In genomic region chr6:163793584-163793983, GRCh38 we compare ENCODE assay signal across 11 cellular contexts.
DNase-seq lines count a peak whose midpoint lies in the region; ATAC-seq and TF ChIP-seq lines count a peak whose summit lies in the region.
"Had no signal": no experiment of that assay in that cellular context is flagged by ENCODE, and none has a peak within 500 bp of the region (broad histone marks: within the 10 kb centered on the region; RNA-seq: fewer than 3 reads in every experiment).

No MANE protein-coding gene starts in this region.

- DNase-seq in HFFc6 (peak; percentile 66), NCI-H226 (peak; percentile 37), NCI-H526 treated with DMSO at 0.1 percent for 48 hours (lab: John Stamatoyannopoulos, UW) (no peak), KG1 (lab: John Stamatoyannopoulos, UW) (no peak)
- DNase-seq in stimulated activated CD4-positive, alpha-beta T cell treated with anti-CD3 and anti-CD28 coated beads, Interleukin-2, amount 100 ng/mL, for 24 hours, result no peak
- DNase-seq in naive thymus-derived CD8-positive, alpha-beta T cell, result no peak
- DNase-seq: GOT3, retina had no signal

- POLR2A ChIA-PET in naive thymus-derived CD8-positive, alpha-beta T cell (lab: Charles Lee), result no interaction called here

- H3K36me3 Mint-ChIP-seq in HFFc6 (ENCODE audit: low read depth), result no peaks in the 10 kb centered on the region
- H3K36me3 Mint-ChIP-seq in naive thymus-derived CD8-positive, alpha-beta T cell, result no peaks in the 10 kb centered on the region

- H3K4me1 ChIP-seq in mesodermal cell (ENCODE audit: control insufficient read depth, insufficient read depth, low read length, poor library complexity, severe bottlenecking), result no peaks in the 10 kb centered on the region

- H3K27ac ChIP-seq in mesodermal cell (ENCODE audit: low read depth, low read length, severe bottlenecking), result peak overlapping the region; percentile 30

- H3K36me3 ChIP-seq in mesodermal cell (ENCODE audit: control insufficient read depth, insufficient read depth, low read length), result no peaks in the 10 kb centered on the region

- H3K4me3 ChIP-seq in mesodermal cell (ENCODE audit: extremely low read depth, insufficient read depth, low read length, poor library complexity, severe bottlenecking), result no peak overlapping the region

- no peak for TF ChIP-seq CTCF in HFFc6 (IDR thresholded peaks at IDR 0.05)

- no peaks in the 10 kb centered on the region for H3K9me3 ChIP-seq in mesodermal cell (ENCODE audit: control insufficient read depth, low read length)

- H3K4me1 Mint-ChIP-seq in HFFc6 (ENCODE audit: low read depth), result peaks cover 15% of the 10 kb centered on the region
- no peaks in the 10 kb centered on the region for H3K4me1 Mint-ChIP-seq in naive thymus-derived CD8-positive, alpha-beta T cell

- no peak overlapping the region for H3K4me3 Mint-ChIP-seq in HFFc6
- H3K4me3 Mint-ChIP-seq in naive thymus-derived CD8-positive, alpha-beta T cell, result no peak overlapping the region
- H3K4me3 Mint-ChIP-seq: T-helper 1 cell treated with Interleukin-12 subunit alpha and Interleukin-12 subunit beta and Interleukin-4 antibody, amounts not matched to agents 30 μg/mL and 1 μg/mL, for 36 hours had no signal

- WGBS in mesodermal cell (ENCODE audit: insufficient coverage in 2 of 2), 2 experiments, result 0% methylated on average over 1 of the region's 2 CpGs; no CpG with 5 or more reads in 1 of the 2 experiments

- no peaks in the 10 kb centered on the region; the same call in 1 of the 2 replicates for H3K27me3 Mint-ChIP-seq in HFFc6 (ENCODE audit: insufficient read depth)
- H3K27me3 Mint-ChIP-seq in naive thymus-derived CD8-positive, alpha-beta T cell, result peaks cover 12 to 44% (median 20%) of the 10 kb centered on the region in 5 donors

- H3K27ac Mint-ChIP-seq in HFFc6, result no peak overlapping the region; the same call in 1 of the 2 replicates
- H3K27ac Mint-ChIP-seq in naive thymus-derived CD8-positive, alpha-beta T cell, result no peak overlapping the region
- H3K27ac Mint-ChIP-seq: T-helper 1 cell treated with Interleukin-12 subunit alpha and Interleukin-12 subunit beta and Interleukin-4 antibody, amounts not matched to agents 30 μg/mL and 1 μg/mL, for 36 hours had no signal

- H3K9me3 Mint-ChIP-seq in HFFc6, result no peaks in the 10 kb centered on the region
- H3K9me3 Mint-ChIP-seq in naive thymus-derived CD8-positive, alpha-beta T cell, result peaks cover 0 to 7% (median 0%) of the 10 kb centered on the region in 9 donors
- H3K9me3 Mint-ChIP-seq: T-helper 1 cell treated with Interleukin-12 subunit alpha and Interleukin-12 subunit beta and Interleukin-4 antibody, amounts not matched to agents 30 μg/mL and 1 μg/mL, for 36 hours had no signal

- peak; percentile 93 for ATAC-seq in GM18519 (IDR thresholded peaks at IDR 0.05; ENCODE audit: low FRiP score, unreplicated experiment)
- no peak for ATAC-seq in naive thymus-derived CD8-positive, alpha-beta T cell

Comparison
In these comparisons a context has a peak if more than half of its experiments do, and no peak if none do; other contexts are left out.
1. DNase-seq: peak in HFFc6 (single experiment) and NCI-H226 (single experiment); none in NCI-H526 treated with DMSO at 0.1 percent for 48 hours (single experiment), KG1 (single experiment), stimulated activated CD4-positive, alpha-beta T cell treated with anti-CD3 and anti-CD28 coated beads, Interleukin-2, amount 100 ng/mL, for 24 hours (0 of 2) and naive thymus-derived CD8-positive, alpha-beta T cell (0 of 10).